12 cellular contexts compared by ENCODE assay signal in genomic region chr4:183342541-183343533, GRCh38. TPM values are rescaled to one million over a fixed set of nuclear protein-coding genes. Genes with fewer than 3 reads are reported as not detected.
A peak's percentile ranks its signal among the peaks of the same experiment; 100 is the strongest.
DNase-seq lines count a peak whose midpoint lies in the region; ATAC-seq, FAIRE-seq and TF ChIP-seq lines count a peak whose summit lies in the region.
"Had no signal": no experiment of that assay in that cellular context is flagged by ENCODE, and none has a peak within 500 bp of the region (broad histone marks: within the 10 kb centered on the region; RNA-seq: fewer than 3 reads in every experiment).

No MANE protein-coding gene starts in this region.

- no peaks in the 10 kb centered on the region for H3K36me3 Mint-ChIP-seq in activated B cell treated with CpG ODN at 0.5 μM for 24 hours (ENCODE audit: low read depth)
- no peaks in the 10 kb centered on the region for H3K36me3 Mint-ChIP-seq in stimulated activated effector memory CD8-positive, alpha-beta T cell treated with anti-CD3 and anti-CD28 coated beads, Interleukin-12 subunit alpha, Interleukin-12 subunit beta, amount 100 ng/mL, for 72 hours

- POLR2A ChIA-PET in SK-N-SH (lab: Yijun Ruan, JAX) (no interaction called here), activated B cell treated with CpG ODN at 0.5 μM for 24 hours (lab: Charles Lee) (no interaction called here)

- TF ChIP-seq CTCF in SK-N-SH (IDR thresholded peaks at IDR 0.05) (no peak), activated B cell treated with CpG ODN at 0.5 μM for 24 hours (IDR thresholded peaks at IDR 0.05) (no peak)

- no peaks in the 10 kb centered on the region for H3K79me2 ChIP-seq in SK-N-SH (ENCODE audit: insufficient read depth)

- peaks cover 6% of the 10 kb centered on the region for H3F3A ChIP-seq in SK-N-SH (replicated peaks; ENCODE audit: insufficient read depth)

- TF ChIP-seq RAD21 in SK-N-SH (IDR thresholded peaks at IDR 0.05; ENCODE audit: low read length) = no peak

- H4K20me1 ChIP-seq in SK-N-SH (ENCODE audit: insufficient read depth) = no peaks in the 10 kb centered on the region

- H3K4me3 ChIP-seq in SK-N-SH (ENCODE audit: low read depth in 2 of 2, low read length in 1 of 2) = no peak overlapping the region

- 85% methylated on average over 34 of the region's 40 CpGs for WGBS in SK-N-SH (ENCODE audit: low lambda C conversion rate)

- H3K9me3 Mint-ChIP-seq in activated B cell treated with CpG ODN at 0.5 μM for 24 hours = no peaks in the 10 kb centered on the region
- H3K9me3 Mint-ChIP-seq in stimulated activated effector memory CD8-positive, alpha-beta T cell treated with anti-CD3 and anti-CD28 coated beads, Interleukin-12 subunit alpha, Interleukin-12 subunit beta, amount 100 ng/mL, for 72 hours = no peaks in the 10 kb centered on the region

- intact Hi-C loops in activated B cell treated with CpG ODN at 0.5 μM for 24 hours (cut with micrococcal nuclease) = no loop called here

- DNase-seq in SK-N-SH (peak; percentile 48), activated B cell treated with CpG ODN at 0.5 μM for 24 hours (no peak), islet precursor cell (peak; percentile 49), HTR-8/SVneo (ENCODE audit: insufficient read length, low spot score) (no peak), cortex of kidney (lab: John Stamatoyannopoulos, UW) (no peak)
- no peak for DNase-seq in stimulated activated effector memory CD8-positive, alpha-beta T cell treated with anti-CD3 and anti-CD28 coated beads, Interleukin-12 subunit alpha, Interleukin-12 subunit beta, amount 100 ng/mL, for 72 hours (ENCODE audit: low spot score in 2 of 2)
- DNase-seq: activated CD4-positive, alpha-beta T cell treated with anti-CD3 and anti-CD28 coated beads, Interleukin-2, amount 50 U/mL, for 4 hours had no signal

- H3K4me1 ChIP-seq in SK-N-SH (ENCODE audit: control insufficient read depth in 1 of 2, insufficient read depth in 2 of 2, low read depth in 1 of 2, low read length in 1 of 2) = no peaks in the 10 kb centered on the region

- no peak overlapping the region for H3K27ac ChIP-seq in SK-N-SH (ENCODE audit: low read depth in 2 of 2, low read length in 1 of 2)

- no peak for FAIRE-seq in HTR-8/SVneo (lab: Jason Lieb, UNC)

- TF ChIP-seq EP300 in SK-N-SH (IDR thresholded peaks at IDR 0.05; ENCODE audit: borderline replicate concordance in 1 of 2, low read depth in 1 of 2, low read length in 1 of 2) = no peak

- H3K9ac ChIP-seq in SK-N-SH = no peak overlapping the region

- H2AFZ ChIP-seq in SK-N-SH (ENCODE audit: low read depth) = no peak overlapping the region

- ATAC-seq in SK-N-SH treated with all-trans-retinoic acid at 6 μM for 48 hours (no peak), activated B cell treated with CpG ODN at 0.5 μM for 24 hours (ENCODE audit: low read depth) (no peak), HG02970 (IDR thresholded peaks at IDR 0.05; ENCODE audit: low FRiP score, unreplicated experiment) (no peak)
- peak; percentile 55 for ATAC-seq in stimulated activated effector memory CD8-positive, alpha-beta T cell treated with anti-CD3 and anti-CD28 coated beads, Interleukin-12 subunit alpha, Interleukin-12 subunit beta, amount 100 ng/mL, for 72 hours

- H3K9me3 ChIP-seq in SK-N-SH = no peaks in the 10 kb centered on the region

- peaks cover 7% of the 10 kb centered on the region for H3K27me3 Mint-ChIP-seq in activated B cell treated with CpG ODN at 0.5 μM for 24 hours

- H3K4me3 Mint-ChIP-seq in activated B cell treated with CpG ODN at 0.5 μM for 24 hours = peak overlapping the region; percentile 15
- peak overlapping the region; percentile 16 for H3K4me3 Mint-ChIP-seq in stimulated activated effector memory CD8-positive, alpha-beta T cell treated with anti-CD3 and anti-CD28 coated beads, Interleukin-12 subunit alpha, Interleukin-12 subunit beta, amount 100 ng/mL, for 72 hours

- H3K36me3 ChIP-seq in SK-N-SH (replicated peaks in 1 of 2; ENCODE audit: control insufficient read depth in 1 of 2, insufficient read depth in 2 of 2, low read length in 1 of 2) = no peaks in the 10 kb centered on the region

- no peaks in the 10 kb centered on the region for H3K9me2 ChIP-seq in SK-N-SH

- H3K27me3 ChIP-seq in SK-N-SH (ENCODE audit: insufficient read depth) = no peaks in the 10 kb centered on the region

- H3K27ac Mint-ChIP-seq in activated B cell treated with CpG ODN at 0.5 μM for 24 hours = no peak overlapping the region
- H3K27ac Mint-ChIP-seq in stimulated activated effector memory CD8-positive, alpha-beta T cell treated with anti-CD3 and anti-CD28 coated beads, Interleukin-12 subunit alpha, Interleukin-12 subunit beta, amount 100 ng/mL, for 72 hours = no peak overlapping the region

- CTCF ChIA-PET in SK-N-SH (lab: Yijun Ruan, JAX) = no interaction called here
- CTCF ChIA-PET in activated B cell treated with CpG ODN at 0.5 μM for 24 hours (lab: Charles Lee) = no interaction called here

- no peak overlapping the region for H3K4me2 ChIP-seq in SK-N-SH

- H3K4me1 Mint-ChIP-seq in activated B cell treated with CpG ODN at 0.5 μM for 24 hours = peaks cover 2% of the 10 kb centered on the region
- H3K4me1 Mint-ChIP-seq in stimulated activated effector memory CD8-positive, alpha-beta T cell treated with anti-CD3 and anti-CD28 coated beads, Interleukin-12 subunit alpha, Interleukin-12 subunit beta, amount 100 ng/mL, for 72 hours = peaks cover 5% of the 10 kb centered on the region

TF ChIP-seq in SK-N-SH, 30 proteins besides CTCF, POLR2A, EP300 and RAD21 (continues in another document):
- TF ChIP-seq RXRA (IDR thresholded peaks at IDR 0.05; ENCODE audit: borderline replicate concordance, low read depth) (no peak), ZBTB33 (IDR thresholded peaks at IDR 0.05; ENCODE audit: borderline replicate concordance, low read depth) (no peak), PBX3 (IDR thresholded peaks at IDR 0.05) (no peak), TCF12 (IDR thresholded peaks at IDR 0.05) (no peak), GABPA (IDR thresholded peaks at IDR 0.05; ENCODE audit: low read depth) (no peak)

TF ChIP-seq in SK-N-SH treated with all-trans-retinoic acid at 6 μM for 48 hours, 23 proteins besides CTCF, POLR2A, EP300 and RAD21:
- TF ChIP-seq TSHZ2 (CRISPR knock-in tag; IDR thresholded peaks at IDR 0.05) = no peak
- no peak for TF ChIP-seq CREB5 (CRISPR knock-in tag; IDR thresholded peaks at IDR 0.05; ENCODE audit: low read depth)
- TF ChIP-seq ZFP3 (CRISPR knock-in tag; IDR thresholded peaks at IDR 0.05) = no peak
- TF ChIP-seq ZFP30 (CRISPR knock-in tag; IDR thresholded peaks at IDR 0.05) = no peak
- TF ChIP-seq ISL1 (CRISPR knock-in tag; IDR thresholded peaks at IDR 0.05) = no peak

RNA-seq across cellular contexts. Expression of gene CLDN24, which starts 20.6 kb away (rescaled TPM):
- polyA plus RNA-seq in SK-N-SH (2012; rRNA removed) = not detected in 2 replicates
- not detected in 2 replicates for polyA plus RNA-seq in SK-N-SH (2012; cell fraction: cytosol; rRNA removed)
- 0.12 TPM in 1 of 2 replicates, not detected in the other for polyA plus RNA-seq in SK-N-SH (2012; cell fraction: nucleus; rRNA removed)
- total RNA-seq in activated B cell treated with CpG ODN at 0.5 μM for 24 hours = not detected in 2 replicates
- total RNA-seq: lung microvascular endothelial cell, SK-MEL-5 had no signal
- polyA plus RNA-seq: AG04450 had no signal

RNA-seq across cellular contexts. Expression of gene CLDN22, which starts 22.8 kb away (rescaled TPM):
- polyA plus RNA-seq in SK-N-SH (2012; rRNA removed) = 0.05 TPM in 1 of 2 replicates, not detected in the other
- polyA plus RNA-seq in SK-N-SH (2012; cell fraction: cytosol; rRNA removed) = not detected in 2 replicates
- polyA plus RNA-seq in SK-N-SH (2012; cell fraction: nucleus; rRNA removed) = 0.04 TPM in 1 of 2 replicates, not detected in the other
- not detected in 2 replicates for total RNA-seq in activated B cell treated with CpG ODN at 0.5 μM for 24 hours
- total RNA-seq: lung microvascular endothelial cell, SK-MEL-5 had no signal
- polyA plus RNA-seq: AG04450 had no signal

Comparison
In these comparisons a context has a peak if more than half of its experiments do, and no peak if none do; other contexts are left out.
1. DNase-seq: peak in SK-N-SH (single experiment) and islet precursor cell (single experiment); none in activated B cell treated with CpG ODN at 0.5 μM for 24 hours (single experiment), stimulated activated effector memory CD8-positive, alpha-beta T cell treated with anti-CD3 and anti-CD28 coated beads, Interleukin-12 subunit alpha, Interleukin-12 subunit beta, amount 100 ng/mL, for 72 hours (0 of 2), HTR-8/SVneo (single experiment) and cortex of kidney (single experiment).